ENCODE assay signal across 25 cellular contexts in genomic region chr5:97062046-97062445, GRCh38.
DNase-seq lines count a peak whose midpoint lies in the region; ATAC-seq, FAIRE-seq and TF ChIP-seq lines count a peak whose summit lies in the region.
"Had no signal": no experiment of that assay in that cellular context is flagged by ENCODE, and none has a peak within 500 bp of the region (broad histone marks: within the 10 kb centered on the region; RNA-seq: fewer than 3 reads in every experiment).

No MANE protein-coding gene starts in this region.

- TF ChIP-seq EP300 in H1 (IDR thresholded peaks at IDR 0.05; ENCODE audit: borderline replicate concordance in 1 of 2, low read depth in 2 of 2, low read length in 2 of 2), result no peak

- H2BK12ac ChIP-seq in H1 (ENCODE audit: low read depth, low read length), result peak overlapping the region; percentile 42; the same call in 1 of the 2 replicates

- intact Hi-C loops in psoas muscle (cut with DNase I), result no loop called here

- no peak overlapping the region for H3K27ac ChIP-seq in H1 (ENCODE audit: low read depth, low read length)
- H3K27ac ChIP-seq in psoas muscle, result no peak overlapping the region
- no peak overlapping the region for H3K27ac ChIP-seq in WERI-Rb-1
- no peak overlapping the region for H3K27ac ChIP-seq in GM23248
- H3K27ac ChIP-seq: brain microvascular endothelial cell, esophagus squamous epithelium, HL-60, left lung had no signal

- H4K91ac ChIP-seq in H1 (replicated peaks; ENCODE audit: insufficient read length, low read length), result no peak overlapping the region

- CTCF ChIA-PET in H1 (lab: Charles Lee; ENCODE audit: partially characterized antibody), result interaction anchor here (0.6 to 1.5 kb wide), 5 partner anchors 17 to 194 kb away, joined by 4 to 6 read pairs (median 4); partner anchors contain the start of gene LIX1

- H2BK20ac ChIP-seq in H1 (ENCODE audit: low read length), result no peak overlapping the region

- DNase-seq in DMS79 (lab: John Stamatoyannopoulos, UW) (peak; percentile 89), NCI-H187 treated with DMSO at 0.1 percent for 48 hours (lab: John Stamatoyannopoulos, UW) (peak; percentile 18), H1 (ENCODE audit: low read depth in 1 of 2, low spot score in 2 of 2) (no peak), psoas muscle (peak in 1 of 2 donors; percentile 52), WERI-Rb-1 (no peak), GM23248 (no peak)
- DNase-seq: activated CD4-positive, alpha-beta T cell treated with anti-CD3 and anti-CD28 coated beads, Interleukin-2, amount 50 U/mL, for 1 hour; activated CD8-positive, alpha-beta memory T cell treated with anti-CD3 and anti-CD28 coated beads, Interleukin-2, amount 50 U/mL, for 48 hours; activated effector memory CD4-positive, alpha-beta T cell treated with anti-CD3 and anti-CD28 coated beads, Interleukin-2, amount 50 U/mL, for 16 hours; activated naive CD8-positive, alpha-beta T cell treated with anti-CD3 and anti-CD28 coated beads, Interleukin-2, amount 50 U/mL, for 24 hours; AML-193; brain microvascular endothelial cell; COR-L47; effector memory CD8-positive, alpha-beta T cell; esophagus squamous epithelium; left lung; midbrain; NCI-H1694 treated with DMSO at 0.1 percent for 48 hours; NCI-H748 treated with DMSO at 0.1 percent for 48 hours had no signal

- H3K36me3 ChIP-seq in H1 (ENCODE audit: control insufficient read depth in 2 of 4, insufficient read depth in 4 of 4, low read length in 3 of 4), result no peaks in the 10 kb centered on the region
- H3K36me3 ChIP-seq in psoas muscle (ENCODE audit: insufficient read depth in 1 of 2, low read depth in 1 of 2), result no peaks in the 10 kb centered on the region
- H3K36me3 ChIP-seq in WERI-Rb-1, result no peaks in the 10 kb centered on the region
- H3K36me3 ChIP-seq in GM23248 (ENCODE audit: low read depth), result no peaks in the 10 kb centered on the region
- H3K36me3 ChIP-seq: brain microvascular endothelial cell, esophagus squamous epithelium, left lung had no signal

- no peak overlapping the region for H4K5ac ChIP-seq in H1 (ENCODE audit: insufficient read length, low read depth, low read length)

- H3K9me3 ChIP-seq in H1 (ENCODE audit: insufficient read depth in 2 of 2, low read depth in 1 of 2, low read length in 1 of 2) (no peaks in the 10 kb centered on the region), psoas muscle (no peaks in the 10 kb centered on the region), WERI-Rb-1 (ENCODE audit: severe bottlenecking) (no peaks in the 10 kb centered on the region), GM23248 (ENCODE audit: low read depth) (no peaks in the 10 kb centered on the region)
- H3K9me3 ChIP-seq: esophagus squamous epithelium, left lung had no signal

- TF ChIP-seq POLR2A in H1 (IDR thresholded peaks at IDR 0.05; ENCODE audit: control extremely low read depth in 1 of 2, low read depth in 2 of 2, low read length in 2 of 2), result no peak

- 0 out of 2 replicates have a peak overlapping the region, but pooled peaks have one; percentile 15 for H2BK5ac ChIP-seq in H1 (ENCODE audit: low read depth, low read length)

- H3K9me2 ChIP-seq in GM23248 (ENCODE audit: insufficient read depth), result no peaks in the 10 kb centered on the region

- H2BK120ac ChIP-seq in H1 (replicated peaks; ENCODE audit: low read depth, low read length), result no peak overlapping the region

- H3K4me3 ChIP-seq in H1 (ENCODE audit: extremely low read depth in 1 of 4, insufficient read depth in 2 of 4, low read depth in 3 of 4, low read length in 4 of 4), result no peak overlapping the region
- H3K4me3 ChIP-seq in psoas muscle, result no peak overlapping the region
- H3K4me3 ChIP-seq in WERI-Rb-1 (ENCODE audit: low read depth, low read length), result no peak overlapping the region
- H3K4me3 ChIP-seq in GM23248, result no peak overlapping the region
- H3K4me3 ChIP-seq: esophagus squamous epithelium, left lung had no signal

- POLR2A ChIA-PET in H1 (lab: Charles Lee; ENCODE audit: partially characterized antibody), result no interaction called here

- peak overlapping the region; percentile 31 for H4K8ac ChIP-seq in H1 (ENCODE audit: extremely low read depth, insufficient read depth, low read length)

- H2BK15ac ChIP-seq in H1 (ENCODE audit: low read length), result no peak overlapping the region

- in situ Hi-C loops in GM23248 (cut with MboI), result no loop called here

- no peak overlapping the region for H2AK5ac ChIP-seq in H1 (ENCODE audit: low read depth, low read length)

- H3K4ac ChIP-seq in H1 (replicated peaks; ENCODE audit: insufficient read length, low read depth, low read length), result no peak overlapping the region

- H3K79me2 ChIP-seq in H1 (ENCODE audit: control insufficient read depth in 1 of 2, insufficient read depth in 2 of 2, low read length in 2 of 2) (no peaks in the 10 kb centered on the region), GM23248 (ENCODE audit: insufficient read depth) (no peaks in the 10 kb centered on the region)

- no peak overlapping the region for H3K14ac ChIP-seq in H1 (ENCODE audit: insufficient read length)

- H3K4me2 ChIP-seq in H1 (ENCODE audit: insufficient read depth in 1 of 2, low read depth in 2 of 2, low read length in 2 of 2) (no peak overlapping the region), GM23248 (ENCODE audit: unreplicated experiment) (no peak overlapping the region)

- H2AFZ ChIP-seq in H1 (ENCODE audit: low read length) (peak overlapping the region; percentile 35; the same call in 1 of the 2 replicates), GM23248 (no peak overlapping the region)

- H3K79me1 ChIP-seq in H1 (ENCODE audit: low read depth, low read length), result no peaks in the 10 kb centered on the region

- no peaks in the 10 kb centered on the region for H3K23me2 ChIP-seq in H1 (ENCODE audit: low read depth, low read length)

- no peak for TF ChIP-seq RAD21 in H1 (IDR thresholded peaks at IDR 0.05 in 1 of 2, conservative IDR thresholded peaks at IDR 0.05 in 1 of 2; ENCODE audit: low read depth in 2 of 2, low read length in 2 of 2)

- 76% methylated on average over 8 of the region's 8 CpGs; no CpG with 5 or more reads in 1 of the 2 experiments for WGBS in H1 (ENCODE audit: extremely low coverage in 1 of 2, insufficient coverage in 1 of 2, insufficient read length in 1 of 2, insufficient replicate concordance in 2 of 2, low coverage in 1 of 2, low lambda C conversion rate in 2 of 2, missing lambda C conversion rate in 1 of 2), 2 experiments
- WGBS in psoas muscle, 3 donors, result 26 to 28% (median 26%) methylated on average over 8 of the region's 8 CpGs
- WGBS in GM23248 (ENCODE audit: low coverage in 1 of 2, low lambda C conversion rate in 2 of 2, missing lambda C conversion rate in 2 of 2), 2 experiments, result 72 to 79% methylated on average over 8 of the region's 8 CpGs

- H3K18ac ChIP-seq in H1 (ENCODE audit: extremely low read depth, low read length), result no peak overlapping the region

- H3K4me1 ChIP-seq in H1 (replicated peaks in 1 of 4; ENCODE audit: control insufficient read depth in 3 of 4, insufficient read depth in 4 of 4, low read length in 3 of 4) (peaks cover 0 to 4% (median 1%) of the 10 kb centered on the region in 4 experiments; a peak in 2 of 7 replicates), psoas muscle (no peaks in the 10 kb centered on the region), GM23248 (ENCODE audit: insufficient read depth) (no peaks in the 10 kb centered on the region; the same call in 1 of the 2 replicates)
- H3K4me1 ChIP-seq: esophagus squamous epithelium, left lung had no signal

- no peak for FAIRE-seq in H1 (lab: Jason Lieb, UNC)
- FAIRE-seq: colon, G401.6 had no signal

- H3K56ac ChIP-seq in H1 (replicated peaks; ENCODE audit: insufficient read length, low read depth, low read length), result no peak overlapping the region

- ATAC-seq in psoas muscle (peak; percentile 74 to 90 (median 82)), GM19467 (IDR thresholded peaks at IDR 0.05; ENCODE audit: unreplicated experiment) (no peak)
- ATAC-seq: activated naive CD8-positive, alpha-beta T cell treated with anti-CD3 and anti-CD28 coated beads, Interleukin-2, amount 50 U/mL, for 24 hours; effector memory CD8-positive, alpha-beta T cell; left lung; natural killer cell treated with Interleukin-12 subunit alpha and Interleukin-12 subunit beta and Interleukin-15 and Interleukin-18, amount 100 ng/mL, for 72 hours; Right ventricle myocardium inferior had no signal

- H3K9ac ChIP-seq in H1 (replicated peaks in 1 of 4; ENCODE audit: extremely low read depth in 1 of 4, low read depth in 3 of 4, low read length in 3 of 4) (no peak overlapping the region), GM23248 (no peak overlapping the region)

- TF ChIP-seq CTCF in H1 (IDR thresholded peaks at IDR 0.05; ENCODE audit: control extremely low read depth in 1 of 3, insufficient read depth in 1 of 3, low read depth in 1 of 3, low read length in 3 of 3) (no peak), psoas muscle (IDR thresholded peaks at IDR 0.05) (no peak), WERI-Rb-1 (IDR thresholded peaks at IDR 0.05; ENCODE audit: low read depth, low read length) (no peak)

- H4K20me1 ChIP-seq in H1 (replicated peaks in 1 of 2; ENCODE audit: control insufficient read depth in 1 of 2, insufficient read depth in 2 of 2, low read length in 2 of 2) (no peaks in the 10 kb centered on the region), GM23248 (ENCODE audit: insufficient read depth) (no peaks in the 10 kb centered on the region)

- H3K27me3 ChIP-seq in H1 (replicated peaks in 1 of 4; ENCODE audit: control insufficient read depth in 3 of 4, extremely low read depth in 1 of 4, insufficient read depth in 3 of 4, low read length in 3 of 4) (no peaks in the 10 kb centered on the region), psoas muscle (ENCODE audit: insufficient read depth in 3 of 3, low read length in 2 of 3) (no peaks in the 10 kb centered on the region), WERI-Rb-1 (ENCODE audit: insufficient read depth, low read depth, severe bottlenecking) (no peaks in the 10 kb centered on the region), GM23248 (replicated peaks; ENCODE audit: insufficient read depth) (peaks cover 25% of the 10 kb centered on the region)
- H3K27me3 ChIP-seq: brain microvascular endothelial cell, esophagus squamous epithelium, left lung had no signal

- no peaks in the 10 kb centered on the region for H3F3A ChIP-seq in GM23248 (ENCODE audit: insufficient read depth)

- no peak overlapping the region for H3K23ac ChIP-seq in H1 (ENCODE audit: insufficient read length)

TF ChIP-seq in H1, 55 proteins besides CTCF, POLR2A, EP300 and RAD21 (continues in another document):
- TF ChIP-seq RFX5 (IDR thresholded peaks at IDR 0.05; ENCODE audit: borderline replicate concordance, low read depth, low read length), result no peak
- TF ChIP-seq RXRA (IDR thresholded peaks at IDR 0.05; ENCODE audit: insufficient read depth, low read depth, low read length), result no peak
- no peak for TF ChIP-seq CBX8 (IDR thresholded peaks at IDR 0.05; ENCODE audit: borderline replicate concordance, low read depth, low read length)
- TF ChIP-seq CREB1 (IDR thresholded peaks at IDR 0.05), result no peak
- TF ChIP-seq SAP30 (IDR thresholded peaks at IDR 0.05; ENCODE audit: insufficient read depth, insufficient replicate concordance, low read length), result no peak
- TF ChIP-seq CHD1 (IDR thresholded peaks at IDR 0.05; ENCODE audit: low read depth, low read length), result no peak
- TF ChIP-seq EGR1 (IDR thresholded peaks at IDR 0.05; ENCODE audit: borderline replicate concordance, low read depth, low read length), result no peak
- no peak for TF ChIP-seq FOSL1 (IDR thresholded peaks at IDR 0.05; ENCODE audit: insufficient read depth, low read depth, low read length)
- TF ChIP-seq TCF12 (IDR thresholded peaks at IDR 0.05; ENCODE audit: low read depth, low read length), result no peak

Comparison
In these comparisons a context has a peak if more than half of its experiments do, and no peak if none do; other contexts are left out.
1. DNase-seq: peak in DMS79 (single experiment) and NCI-H187 treated with DMSO at 0.1 percent for 48 hours (single experiment); none in H1 (0 of 2), WERI-Rb-1 (single experiment) and GM23248 (single experiment).